In genomic region chr2:37323176-37323575, GRCh38 we compare ENCODE assay signal across 8 cellular contexts. TPM values are rescaled to one million over a fixed set of nuclear protein-coding genes. Genes with fewer than 3 reads are reported as not detected.
DNase-seq lines count a peak whose midpoint lies in the region; ATAC-seq lines count a peak whose summit lies in the region.

No MANE protein-coding gene starts in this region.

- H3K27me3 Mint-ChIP-seq in T-helper 1 cell treated with Interleukin-12 subunit alpha and Interleukin-12 subunit beta and Interleukin-4 antibody, amounts not matched to agents 30 μg/mL and 1 μg/mL, for 36 hours (ENCODE audit: low read depth) = peaks cover 58% of the 10 kb centered on the region
- H3K27me3 Mint-ChIP-seq in activated CD4-positive, alpha-beta memory T cell treated with anti-CD3 and anti-CD28 coated beads, Interleukin-2, amount 10 ng/mL, durations not matched to agents 7 days and 5 days = peaks cover 29% of the 10 kb centered on the region

- peaks cover 31% of the 10 kb centered on the region for H3K4me1 Mint-ChIP-seq in T-helper 1 cell treated with Interleukin-12 subunit alpha and Interleukin-12 subunit beta and Interleukin-4 antibody, amounts not matched to agents 30 μg/mL and 1 μg/mL, for 36 hours (ENCODE audit: low read depth)
- peaks cover 38% of the 10 kb centered on the region for H3K4me1 Mint-ChIP-seq in activated CD4-positive, alpha-beta memory T cell treated with anti-CD3 and anti-CD28 coated beads, Interleukin-2, amount 10 ng/mL, durations not matched to agents 7 days and 5 days

- H3K9me3 Mint-ChIP-seq in T-helper 1 cell treated with Interleukin-12 subunit alpha and Interleukin-12 subunit beta and Interleukin-4 antibody, amounts not matched to agents 30 μg/mL and 1 μg/mL, for 36 hours = no peaks in the 10 kb centered on the region
- H3K9me3 Mint-ChIP-seq in activated CD4-positive, alpha-beta memory T cell treated with anti-CD3 and anti-CD28 coated beads, Interleukin-2, amount 10 ng/mL, durations not matched to agents 7 days and 5 days = no peaks in the 10 kb centered on the region

- H3K9me3 ChIP-seq in iPS-20b (ENCODE audit: insufficient read depth, low read depth, low read length) = no peaks in the 10 kb centered on the region

- no peak overlapping the region for H3K27ac ChIP-seq in iPS-20b (ENCODE audit: low read length)

- ATAC-seq in GM21390 (IDR thresholded peaks at IDR 0.05; ENCODE audit: unreplicated experiment) = no peak

- CTCF ChIA-PET in activated CD4-positive, alpha-beta memory T cell treated with anti-CD3 and anti-CD28 coated beads, Interleukin-2, amount 10 ng/mL, durations not matched to agents 7 days and 5 days (lab: Charles Lee) = interaction anchor here (1.3 kb wide), 1 partner anchor 14 kb away, joined by 3 read pairs; no protein-coding TSS in a partner anchor

- DNase-seq in T-helper 1 cell (no peak), superior temporal gyrus (ENCODE audit: extremely low spot score) (peak; percentile 34), NCI-H2196 (lab: John Stamatoyannopoulos, UW; ENCODE audit: unreplicated experiment) (no peak), DMS79 treated with DMSO at 0.1 percent for 48 hours (lab: John Stamatoyannopoulos, UW) (no peak)
- DNase-seq in activated CD4-positive, alpha-beta memory T cell treated with anti-CD3 and anti-CD28 coated beads, Interleukin-2, amount 10 ng/mL, durations not matched to agents 7 days and 5 days = no peak

- H3K4me3 ChIP-seq in iPS-20b (ENCODE audit: low read length) = peak overlapping the region; percentile 92

- POLR2A ChIA-PET in activated CD4-positive, alpha-beta memory T cell treated with anti-CD3 and anti-CD28 coated beads, Interleukin-2, amount 10 ng/mL, durations not matched to agents 7 days and 5 days (lab: Charles Lee) = interaction anchor here (0.5 to 1.6 kb wide), 4 partner anchors 12 to 670 kb away, joined by 3 read pairs; no protein-coding TSS in a partner anchor

- H3K36me3 ChIP-seq in iPS-20b (ENCODE audit: insufficient read depth, low read depth, low read length) = peaks cover 8% of the 10 kb centered on the region; the same call in 1 of the 2 replicates

- H3K36me3 Mint-ChIP-seq in T-helper 1 cell treated with Interleukin-12 subunit alpha and Interleukin-12 subunit beta and Interleukin-4 antibody, amounts not matched to agents 30 μg/mL and 1 μg/mL, for 36 hours (ENCODE audit: low read depth) = peaks cover 9% of the 10 kb centered on the region
- peaks cover 9% of the 10 kb centered on the region for H3K36me3 Mint-ChIP-seq in activated CD4-positive, alpha-beta memory T cell treated with anti-CD3 and anti-CD28 coated beads, Interleukin-2, amount 10 ng/mL, durations not matched to agents 7 days and 5 days (ENCODE audit: low read depth)

- peak overlapping the region; percentile 96 for H3K4me3 Mint-ChIP-seq in T-helper 1 cell treated with Interleukin-12 subunit alpha and Interleukin-12 subunit beta and Interleukin-4 antibody, amounts not matched to agents 30 μg/mL and 1 μg/mL, for 36 hours
- H3K4me3 Mint-ChIP-seq in activated CD4-positive, alpha-beta memory T cell treated with anti-CD3 and anti-CD28 coated beads, Interleukin-2, amount 10 ng/mL, durations not matched to agents 7 days and 5 days = peak overlapping the region; percentile 92

- peak overlapping the region; percentile 72 for H3K27ac Mint-ChIP-seq in T-helper 1 cell treated with Interleukin-12 subunit alpha and Interleukin-12 subunit beta and Interleukin-4 antibody, amounts not matched to agents 30 μg/mL and 1 μg/mL, for 36 hours
- H3K27ac Mint-ChIP-seq in activated CD4-positive, alpha-beta memory T cell treated with anti-CD3 and anti-CD28 coated beads, Interleukin-2, amount 10 ng/mL, durations not matched to agents 7 days and 5 days = peak overlapping the region; percentile 72

- peaks cover 14% of the 10 kb centered on the region for H3K4me1 ChIP-seq in iPS-20b (ENCODE audit: insufficient read depth, low read length)

- H3K9ac ChIP-seq in iPS-20b (ENCODE audit: low read depth, low read length) = peak overlapping the region; percentile 98; the same call in 1 of the 2 replicates

- H3K27me3 ChIP-seq in iPS-20b (ENCODE audit: insufficient read depth, low read length) = peaks cover 25% of the 10 kb centered on the region

RNA-seq across cellular contexts. Expression of gene PRKD3, which starts 1.5 kb away (rescaled TPM):
- 10 to 100 TPM; 19.3 to 20.6 TPM for total RNA-seq in activated CD4-positive, alpha-beta memory T cell treated with anti-CD3 and anti-CD28 coated beads, Interleukin-2, amount 10 ng/mL, durations not matched to agents 7 days and 5 days

RNA-seq across cellular contexts. Expression of gene QPCT, which starts 21.3 kb away (rescaled TPM):
- not detected for total RNA-seq in activated CD4-positive, alpha-beta memory T cell treated with anti-CD3 and anti-CD28 coated beads, Interleukin-2, amount 10 ng/mL, durations not matched to agents 7 days and 5 days
